Comparison of ENCODE assay signal across 8 cellular contexts in genomic region chr19:49801966-49802661, GRCh38. TPM values are rescaled to one million over a fixed set of nuclear protein-coding genes. Genes with fewer than 3 reads are reported as not detected.
DNase-seq lines count a peak whose midpoint lies in the region; ATAC-seq and TF ChIP-seq lines count a peak whose summit lies in the region.

No MANE protein-coding gene starts in this region.

- H3K27ac ChIP-seq in IMR-90 (ENCODE audit: insufficient read depth, low read length) (peak overlapping the region; percentile 74), VCaP (peak overlapping the region; percentile 49; the same call in 1 of the 2 replicates)

- POLR2A ChIA-PET in IMR-90 (lab: Charles Lee; ENCODE audit: unreplicated experiment): interaction anchor here (0.6 kb wide), 1 partner anchor 111 kb away, joined by 4 read pairs; the partner anchor contains the start of gene CPT1C

- peak overlapping the region; percentile 48 for H3K4me3 ChIP-seq in IMR-90 (ENCODE audit: insufficient read depth, low read depth, low read length)

- peak overlapping the region; percentile 80 for H4K5ac ChIP-seq in IMR-90 (ENCODE audit: low read depth, low read length)

- BruUV-seq in IMR-90 (replicated peaks; lab: Mats Ljungman, UMichigan): no TSS peak

- H3K14ac ChIP-seq in IMR-90 (replicated peaks; ENCODE audit: low read depth, low read length): peak overlapping the region; percentile 93

- in situ Hi-C loops in IMR-90 (cut with MboI; ENCODE audit: low sequenced_read_pairs): no loop called here

- H3K9me3 Mint-ChIP-seq in activated CD8-positive, alpha-beta memory T cell treated with anti-CD3 and anti-CD28 coated beads, Interleukin-2, amount 10 ng/mL, durations not matched to agents 7 days and 5 days (ENCODE audit: low read depth): no peaks in the 10 kb centered on the region

- peaks cover 0 to 20% of the 10 kb centered on the region in 2 experiments; a peak in 1 of 4 replicates for H3K79me1 ChIP-seq in IMR-90 (ENCODE audit: low read depth in 1 of 2, low read length in 2 of 2)

- peak overlapping the region; percentile 69 for H2BK5ac ChIP-seq in IMR-90 (ENCODE audit: low read depth, low read length, poor library complexity, severe bottlenecking)

- no peak for TF ChIP-seq POLR2A in IMR-90 (IDR thresholded peaks at IDR 0.05; ENCODE audit: low read depth, low read length)

- peak overlapping the region; percentile 82 for H3K4ac ChIP-seq in IMR-90 (ENCODE audit: low read depth, low read length)

- H3K4me2 ChIP-seq in IMR-90 (ENCODE audit: low read depth, low read length): peak overlapping the region; percentile 83

- H4K8ac ChIP-seq in IMR-90 (ENCODE audit: low read depth in 2 of 2, low read length in 2 of 2): peak overlapping the region in 1 of 2 experiments; percentile 97; a peak in 3 of 4 replicates

- TF ChIP-seq CTCF in IMR-90 (conservative IDR thresholded peaks at IDR 0.05; ENCODE audit: low read depth, low read length): peak; percentile 38
- no peak for TF ChIP-seq CTCF in VCaP (conservative IDR thresholded peaks at IDR 0.05)

- H3K36me3 Mint-ChIP-seq in activated CD8-positive, alpha-beta memory T cell treated with anti-CD3 and anti-CD28 coated beads, Interleukin-2, amount 10 ng/mL, durations not matched to agents 7 days and 5 days: peaks cover 25% of the 10 kb centered on the region

- no peaks in the 10 kb centered on the region for H3K9me1 ChIP-seq in IMR-90 (ENCODE audit: insufficient read depth, low read length)

- peaks cover 7% of the 10 kb centered on the region for H3K4me1 Mint-ChIP-seq in activated CD8-positive, alpha-beta memory T cell treated with anti-CD3 and anti-CD28 coated beads, Interleukin-2, amount 10 ng/mL, durations not matched to agents 7 days and 5 days

- ATAC-seq in IMR-90 (ENCODE audit: low read depth): peak; percentile 99
- ATAC-seq in activated CD8-positive, alpha-beta memory T cell treated with anti-CD3 and anti-CD28 coated beads, Interleukin-2, amount 10 ng/mL, durations not matched to agents 7 days and 5 days: no peak
- no peak for ATAC-seq in GM18502 (IDR thresholded peaks at IDR 0.05; ENCODE audit: poor library complexity, unreplicated experiment)
- ATAC-seq in HG03565 (IDR thresholded peaks at IDR 0.05; ENCODE audit: unreplicated experiment): no peak

- CTCF ChIA-PET in IMR-90 (lab: Yijun Ruan, JAX): no interaction called here
- CTCF ChIA-PET in activated CD8-positive, alpha-beta memory T cell treated with anti-CD3 and anti-CD28 coated beads, Interleukin-2, amount 10 ng/mL, durations not matched to agents 7 days and 5 days (lab: Charles Lee): no interaction called here

- no peak overlapping the region for H2BK15ac ChIP-seq in IMR-90 (ENCODE audit: low read depth, low read length)

- no peak overlapping the region for H2BK20ac ChIP-seq in IMR-90 (ENCODE audit: low read depth, low read length)

- H3K36me3 ChIP-seq in IMR-90 (ENCODE audit: control insufficient read depth, insufficient read depth, low read length): peaks cover 60% of the 10 kb centered on the region

- H4K20me1 ChIP-seq in IMR-90 (ENCODE audit: insufficient read depth, low read length): peaks cover 7% of the 10 kb centered on the region

- peak overlapping the region; percentile 98 for H2AFZ ChIP-seq in IMR-90 (replicated peaks; ENCODE audit: low read length, poor library complexity)

- H3K9ac ChIP-seq in IMR-90 (ENCODE audit: low read depth, low read length): peak overlapping the region; percentile 64

- intact Hi-C loops in IMR-90 (cut with micrococcal nuclease) (loop anchor here (5.0 kb wide), 1 partner anchor 110 kb away; the partner anchor contains the start of gene CPT1C), cardiac septum (cut with DNase I) (no loop called here), posterior cingulate gyrus (cut with DNase I) (loop anchor here (5.0 to 10.0 kb wide), 2 partner anchors 35 to 107 kb away; partner anchors contain the start of genes AP2A1 and CPT1C)

- WGBS in IMR-90 (ENCODE audit: extremely low coverage in 2 of 2, insufficient read length in 1 of 2), 2 experiments: 6% methylated on average over 18 of the region's 38 CpGs; no CpG with 5 or more reads in 1 of the 2 experiments

- H3K56ac ChIP-seq in IMR-90 (ENCODE audit: extremely low read depth, insufficient read depth, low read length): peak overlapping the region; percentile 40; the same call in 1 of the 2 replicates

- no peak overlapping the region for H3K23ac ChIP-seq in IMR-90 (ENCODE audit: low read depth, low read length)

- H3K9me3 ChIP-seq in IMR-90 (ENCODE audit: control insufficient read depth, insufficient read depth, low read length): no peaks in the 10 kb centered on the region

- H3K27ac Mint-ChIP-seq in activated CD8-positive, alpha-beta memory T cell treated with anti-CD3 and anti-CD28 coated beads, Interleukin-2, amount 10 ng/mL, durations not matched to agents 7 days and 5 days: no peak overlapping the region

- dilution Hi-C loops in IMR-90 (cut with HindIII; ENCODE audit: low sequenced_read_pairs, unreplicated experiment): no loop called here

- peak overlapping the region; percentile 89; the same call in 1 of the 2 replicates for H4K91ac ChIP-seq in IMR-90 (ENCODE audit: insufficient read depth, low read depth, low read length)

- peak overlapping the region; percentile 98 for H2AK9ac ChIP-seq in IMR-90 (replicated peaks; ENCODE audit: low read depth, low read length, poor library complexity)

- no peak overlapping the region for H2BK120ac ChIP-seq in IMR-90 (ENCODE audit: low read depth, low read length)

- peak overlapping the region; percentile 60; the same call in 1 of the 2 replicates for H3K18ac ChIP-seq in IMR-90 (ENCODE audit: low read depth, low read length)

- no peaks in the 10 kb centered on the region; the same call in 1 of the 2 replicates for H3K4me1 ChIP-seq in IMR-90 (ENCODE audit: control insufficient read depth, insufficient read depth, low read length)

- peak overlapping the region; percentile 61; the same call in 1 of the 2 replicates for H2AK5ac ChIP-seq in IMR-90 (ENCODE audit: low read depth, low read length)

- H3K4me3 Mint-ChIP-seq in activated CD8-positive, alpha-beta memory T cell treated with anti-CD3 and anti-CD28 coated beads, Interleukin-2, amount 10 ng/mL, durations not matched to agents 7 days and 5 days: no peak overlapping the region

- H3K27me3 ChIP-seq in IMR-90 (ENCODE audit: control insufficient read depth, insufficient read depth, low read length): no peaks in the 10 kb centered on the region

- peak; percentile 86 for DNase-seq in IMR-90
- peak; percentile 92 for DNase-seq in cardiac septum (ENCODE audit: low spot score)
- peak; percentile 87 to 99 (median 96) for DNase-seq in posterior cingulate gyrus
- no peak for DNase-seq in activated effector memory CD4-positive, alpha-beta T cell treated with Interleukin-2 at 50 U/mL for 16 hours
- no peak for DNase-seq in activated CD8-positive, alpha-beta memory T cell treated with anti-CD3 and anti-CD28 coated beads, Interleukin-2, amount 10 ng/mL, durations not matched to agents 7 days and 5 days

- no peaks in the 10 kb centered on the region for H3K27me3 Mint-ChIP-seq in activated CD8-positive, alpha-beta memory T cell treated with anti-CD3 and anti-CD28 coated beads, Interleukin-2, amount 10 ng/mL, durations not matched to agents 7 days and 5 days

- peak; percentile 25; the same call in 1 of the 2 replicates for TF ChIP-seq RAD21 in IMR-90 (IDR thresholded peaks at IDR 0.05; ENCODE audit: low read length)

TF ChIP-seq in IMR-90, 13 proteins besides CTCF, POLR2A, EP300 and RAD21 (continues in another document):
- no peak for TF ChIP-seq MAFK (IDR thresholded peaks at IDR 0.05; ENCODE audit: low read depth, low read length)
- no peak for TF ChIP-seq CHD1 (IDR thresholded peaks at IDR 0.05; ENCODE audit: low read depth, low read length)
- no peak for TF ChIP-seq BHLHE40 (IDR thresholded peaks at IDR 0.05; ENCODE audit: low read depth, low read length)
- no peak for TF ChIP-seq RCOR1 (IDR thresholded peaks at IDR 0.05; ENCODE audit: insufficient replicate concordance, low read length)

RNA-seq across cellular contexts. Expression of gene FUZ, which starts 11.0 kb away (rescaled TPM):
- total RNA-seq in IMR-90 (2012; rRNA removed) (10.6 and 14.3 TPM in 2 replicates), cardiac septum (13.7 TPM)
- 10.4 and 12.1 TPM in 2 replicates for polyA plus RNA-seq in IMR-90 (2012; rRNA removed)
- polyA plus RNA-seq in IMR-90 (2012; cell fraction: cytosol; rRNA removed): 10.7 and 16.6 TPM in 2 replicates
- 10.5 and 24.4 TPM in 2 replicates for polyA plus RNA-seq in IMR-90 (2012; cell fraction: nucleus; rRNA removed; ENCODE audit: low replicate concordance)
- total RNA-seq in activated CD8-positive, alpha-beta memory T cell treated with anti-CD3 and anti-CD28 coated beads, Interleukin-2, amount 10 ng/mL, durations not matched to agents 7 days and 5 days: 10 to 100 TPM; 20.1 to 23.0 TPM

RNA-seq across cellular contexts. Expression of gene MED25, which starts 16.0 kb away (rescaled TPM):
- total RNA-seq in IMR-90 (2012; rRNA removed) (4.7 and 5.3 TPM in 2 replicates), cardiac septum (33.0 TPM)
- polyA plus RNA-seq in IMR-90 (2012; rRNA removed): 37.0 and 38.5 TPM in 2 replicates
- polyA plus RNA-seq in IMR-90 (2012; cell fraction: cytosol; rRNA removed): 20.7 and 33.0 TPM in 2 replicates
- polyA plus RNA-seq in IMR-90 (2012; cell fraction: nucleus; rRNA removed; ENCODE audit: low replicate concordance): 77.0 and 95.3 TPM in 2 replicates
- total RNA-seq in activated CD8-positive, alpha-beta memory T cell treated with anti-CD3 and anti-CD28 coated beads, Interleukin-2, amount 10 ng/mL, durations not matched to agents 7 days and 5 days: 10 to 100 TPM; 57.5 to 70.5 TPM

RNA-seq across cellular contexts. Expression of gene AP2A1, which starts 35.3 kb away (rescaled TPM):
- total RNA-seq in IMR-90 (2012; rRNA removed) (40.7 and 41.4 TPM in 2 replicates), cardiac septum (63.9 TPM)
- 122 and 136 TPM in 2 replicates for polyA plus RNA-seq in IMR-90 (2012; rRNA removed)
- 130 and 154 TPM in 2 replicates for polyA plus RNA-seq in IMR-90 (2012; cell fraction: cytosol; rRNA removed)
- polyA plus RNA-seq in IMR-90 (2012; cell fraction: nucleus; rRNA removed; ENCODE audit: low replicate concordance): 115 and 277 TPM in 2 replicates
- total RNA-seq in activated CD8-positive, alpha-beta memory T cell treated with anti-CD3 and anti-CD28 coated beads, Interleukin-2, amount 10 ng/mL, durations not matched to agents 7 days and 5 days: 100 to 1,000 TPM in 1 of 2 experiments, 10 to 100 TPM in 1; 85.3 to 102 TPM

RNA-seq across cellular contexts. Expression of gene TSKS, which starts 39.0 kb away (rescaled TPM):
- not detected in 2 replicates for total RNA-seq in IMR-90 (2012; rRNA removed)
- polyA plus RNA-seq in IMR-90 (2012; rRNA removed): 0.10 TPM in 1 of 2 replicates, not detected in the other
- polyA plus RNA-seq in IMR-90 (2012; cell fraction: cytosol; rRNA removed): 0.04 TPM in 1 of 2 replicates, not detected in the other
- 0.07 and 0.18 TPM in 2 replicates for polyA plus RNA-seq in IMR-90 (2012; cell fraction: nucleus; rRNA removed; ENCODE audit: low replicate concordance)
- 0.24 TPM for total RNA-seq in cardiac septum
- total RNA-seq in activated CD8-positive, alpha-beta memory T cell treated with anti-CD3 and anti-CD28 coated beads, Interleukin-2, amount 10 ng/mL, durations not matched to agents 7 days and 5 days: 1 to 10 TPM in 1 of 2 experiments, under 1 TPM in 1; 0.47 to 1.3 TPM

RNA-seq across cellular contexts. Expression of gene PTOV1, which starts 48.8 kb away (rescaled TPM):
- total RNA-seq in IMR-90 (2012; rRNA removed) (34.4 and 36.1 TPM in 2 replicates), cardiac septum (95.8 TPM)
- polyA plus RNA-seq in IMR-90 (2012; rRNA removed): 106 and 107 TPM in 2 replicates
- polyA plus RNA-seq in IMR-90 (2012; cell fraction: cytosol; rRNA removed): 63.8 and 170 TPM in 2 replicates
- polyA plus RNA-seq in IMR-90 (2012; cell fraction: nucleus; rRNA removed; ENCODE audit: low replicate concordance): 249 and 529 TPM in 2 replicates
- total RNA-seq in activated CD8-positive, alpha-beta memory T cell treated with anti-CD3 and anti-CD28 coated beads, Interleukin-2, amount 10 ng/mL, durations not matched to agents 7 days and 5 days: 10 to 100 TPM; 78.2 to 79.4 TPM

Comparison
In these comparisons a context has a peak if more than half of its experiments do, and no peak if none do; other contexts are left out.
1. DNase-seq: peak in IMR-90 (single experiment), cardiac septum (single experiment) and posterior cingulate gyrus (10 of 10); none in activated effector memory CD4-positive, alpha-beta T cell treated with Interleukin-2 at 50 U/mL for 16 hours (single experiment) and activated CD8-positive, alpha-beta memory T cell treated with anti-CD3 and anti-CD28 coated beads, Interleukin-2, amount 10 ng/mL, durations not matched to agents 7 days and 5 days (single experiment).